1 cellular context compared by ENCODE assay signal in the genomic region with DNA sequence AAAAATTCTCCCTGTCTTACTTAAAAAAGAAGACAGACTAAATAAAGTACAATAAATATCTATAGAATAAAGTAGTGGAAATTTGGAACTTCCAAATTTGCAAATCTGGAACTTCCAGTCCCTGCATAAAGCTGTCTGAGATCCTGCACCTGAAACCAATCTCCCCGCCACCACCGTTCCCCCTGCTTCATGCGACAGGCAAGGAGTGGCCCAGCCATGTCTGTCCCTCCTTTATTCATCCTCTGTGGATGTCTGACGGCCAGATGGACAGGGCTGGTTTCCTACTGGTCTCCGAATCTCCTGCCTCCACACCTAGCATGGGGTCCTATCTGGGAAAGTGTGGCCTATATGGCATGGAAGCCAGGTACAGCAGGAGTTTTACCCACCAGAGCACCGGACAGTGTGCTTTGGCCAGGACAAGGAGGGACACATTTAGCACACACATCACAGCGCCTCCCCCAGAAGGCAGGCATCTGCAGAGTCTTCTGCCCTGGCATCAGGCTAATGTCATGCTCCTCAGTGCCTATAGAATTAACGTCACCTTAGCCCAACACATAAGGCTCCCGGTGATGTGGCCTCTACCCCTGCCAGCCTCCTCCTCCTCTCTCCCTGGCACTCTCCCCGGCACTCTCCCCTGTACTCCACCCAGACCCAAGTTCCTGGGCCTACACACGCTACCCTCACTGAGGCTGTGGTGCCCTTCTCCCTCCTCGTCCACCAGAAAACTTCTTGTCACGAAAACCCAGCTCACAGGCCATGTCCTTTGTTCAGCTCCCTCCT.
TF ChIP-seq lines count a peak whose summit lies in the region.

No MANE protein-coding gene starts in this region.

TF ChIP-seq in endothelial cell of umbilical vein, 7 proteins besides CTCF, POLR2A, EP300 and RAD21 (continued from another document):
- TF ChIP-seq GATA2 (IDR thresholded peaks at IDR 0.05; ENCODE audit: insufficient read depth, insufficient read length, low read depth, low read length) = no peak
TF ChIP-seq in endothelial cell of umbilical vein: peak in this region for 0.
